ENCODE assay signal across 1 cellular context in the genomic region with DNA sequence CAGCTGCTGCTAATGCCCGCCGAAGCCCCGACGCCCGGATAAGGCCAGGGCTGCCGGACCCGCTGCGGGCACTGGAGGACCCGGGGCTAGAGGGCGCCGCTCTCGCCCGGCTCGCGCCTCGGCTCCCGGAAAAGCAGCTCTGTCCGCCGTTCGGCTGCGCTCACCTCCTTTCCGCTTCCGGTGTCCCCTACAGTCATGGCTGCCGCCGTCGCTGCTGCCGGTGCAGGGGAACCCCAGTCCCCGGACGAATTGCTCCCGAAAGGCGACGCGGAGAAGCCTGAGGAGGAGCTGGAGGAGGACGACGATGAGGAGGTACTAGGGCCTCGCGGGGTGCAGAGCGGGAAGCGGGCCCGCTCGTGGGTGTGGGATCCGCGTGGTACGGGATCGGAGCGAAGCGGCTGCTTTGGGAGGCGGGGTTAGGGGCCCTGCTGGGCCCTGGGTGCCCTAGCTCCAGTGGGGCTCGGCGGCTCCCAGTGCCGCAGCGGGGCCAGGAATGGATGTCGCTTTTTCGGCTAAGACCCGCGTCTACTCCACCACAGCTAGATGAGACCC.
TF ChIP-seq lines count a peak whose summit lies in the region.

Gene TOMM22 (plus strand): TSS at position 174 of the 552 bp plus-strand sequence. CDS start 22 bp downstream, at position 196.

TF ChIP-seq in HepG2, 621 proteins besides CTCF, POLR2A, EP300 and RAD21 (continued from another document and continues in another):
- TF ChIP-seq, protein P1, sequence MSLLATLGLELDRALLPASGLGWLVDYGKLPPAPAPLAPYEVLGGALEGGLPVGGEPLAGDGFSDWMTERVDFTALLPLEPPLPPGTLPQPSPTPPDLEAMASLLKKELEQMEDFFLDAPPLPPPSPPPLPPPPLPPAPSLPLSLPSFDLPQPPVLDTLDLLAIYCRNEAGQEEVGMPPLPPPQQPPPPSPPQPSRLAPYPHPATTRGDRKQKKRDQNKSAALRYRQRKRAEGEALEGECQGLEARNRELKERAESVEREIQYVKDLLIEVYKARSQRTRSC (CRISPR knock-in tag; IDR thresholded peaks at IDR 0.05; ENCODE audit: low read depth) = no peak
- TF ChIP-seq ATF7 (IDR thresholded peaks at IDR 0.05) (no peak), ATF7 (CRISPR knock-in tag; IDR thresholded peaks at IDR 0.05) (no peak), SATB2 (CRISPR knock-in tag; IDR thresholded peaks at IDR 0.05) (peak; percentile 94), ZNF639 (CRISPR knock-in tag; conservative IDR thresholded peaks at IDR 0.05) (peak; percentile 93), KAT7 (CRISPR knock-in tag; IDR thresholded peaks at IDR 0.05; ENCODE audit: borderline replicate concordance) (peak; percentile 99), CHD2 (IDR thresholded peaks at IDR 0.05; ENCODE audit: low read depth, low read length) (no peak), SNAPC2 (CRISPR knock-in tag; IDR thresholded peaks at IDR 0.05) (no peak), FOXA1 (IDR thresholded peaks at IDR 0.05) (no peak), FOXA1 (CRISPR knock-in tag; IDR thresholded peaks at IDR 0.05) (peak; percentile 38; the same call in 1 of the 2 replicates), SAFB2 (CRISPR knock-in tag; IDR thresholded peaks at IDR 0.05; ENCODE audit: borderline replicate concordance, low read depth) (0 out of 2 replicates have a peak, but pooled peaks have one; percentile 61), ZFP62 (CRISPR knock-in tag; IDR thresholded peaks at IDR 0.05) (0 out of 2 replicates have a peak, but pooled peaks have one; percentile 46), ZNF878 (CRISPR knock-in tag; IDR thresholded peaks at IDR 0.05) (peak; percentile 90), ZNF768 (CRISPR knock-in tag; IDR thresholded peaks at IDR 0.05) (peak; percentile 80), HDAC2 (CRISPR knock-in tag; IDR thresholded peaks at IDR 0.05) (peak; percentile 94), HNRNPH1 (optimal IDR thresholded peaks at IDR 0.05; ENCODE audit: low read depth, low read length) (no peak), ZNF670 (CRISPR knock-in tag; IDR thresholded peaks at IDR 0.05; ENCODE audit: borderline replicate concordance) (peak; percentile 57; the same call in 1 of the 2 replicates), ZSCAN21 (CRISPR knock-in tag; IDR thresholded peaks at IDR 0.05; ENCODE audit: borderline replicate concordance) (peak; percentile 84; the same call in 1 of the 2 replicates), MAFG (CRISPR knock-in tag; IDR thresholded peaks at IDR 0.05) (no peak), ZNF724P (CRISPR knock-in tag; IDR thresholded peaks at IDR 0.05; ENCODE audit: borderline replicate concordance) (no peak; the same call in 1 of the 2 replicates), SCMH1 (CRISPR knock-in tag; IDR thresholded peaks at IDR 0.05; ENCODE audit: borderline replicate concordance) (no peak), RFX1 (IDR thresholded peaks at IDR 0.05) (no peak), ZNF784 (CRISPR knock-in tag; IDR thresholded peaks at IDR 0.05; ENCODE audit: borderline replicate concordance) (peak; percentile 94; the same call in 1 of the 2 replicates), ZNF510 (CRISPR knock-in tag; IDR thresholded peaks at IDR 0.05; ENCODE audit: low read depth) (0 out of 2 replicates have a peak, but pooled peaks have one; percentile 68), ZNF660 (CRISPR knock-in tag; IDR thresholded peaks at IDR 0.05; ENCODE audit: borderline replicate concordance, low read depth) (no peak), NFIC (IDR thresholded peaks at IDR 0.05; ENCODE audit: low read length) (no peak), ZNF335 (CRISPR knock-in tag; IDR thresholded peaks at IDR 0.05) (peak; percentile 95), HDAC6 (IDR thresholded peaks at IDR 0.05; ENCODE audit: low read depth, low read length) (no peak), ZNF264 (CRISPR knock-in tag; IDR thresholded peaks at IDR 0.05) (peak; percentile 90), HCFC1 (IDR thresholded peaks at IDR 0.05; ENCODE audit: low read depth, low read length) (peak; percentile 76), POLR2AphosphoS2 (IDR thresholded peaks at IDR 0.05; ENCODE audit: low read depth, low read length) (no peak), ZKSCAN8 (CRISPR knock-in tag; IDR thresholded peaks at IDR 0.05; ENCODE audit: borderline replicate concordance) (peak; percentile 64; the same call in 1 of the 2 replicates), KLF16 (CRISPR knock-in tag; IDR thresholded peaks at IDR 0.05) (peak in 1 of 2 experiments; percentile 97; a peak in 2 of 4 replicates), ZNF318 (CRISPR knock-in tag; IDR thresholded peaks at IDR 0.05) (no peak)
- TF ChIP-seq, protein P2, sequence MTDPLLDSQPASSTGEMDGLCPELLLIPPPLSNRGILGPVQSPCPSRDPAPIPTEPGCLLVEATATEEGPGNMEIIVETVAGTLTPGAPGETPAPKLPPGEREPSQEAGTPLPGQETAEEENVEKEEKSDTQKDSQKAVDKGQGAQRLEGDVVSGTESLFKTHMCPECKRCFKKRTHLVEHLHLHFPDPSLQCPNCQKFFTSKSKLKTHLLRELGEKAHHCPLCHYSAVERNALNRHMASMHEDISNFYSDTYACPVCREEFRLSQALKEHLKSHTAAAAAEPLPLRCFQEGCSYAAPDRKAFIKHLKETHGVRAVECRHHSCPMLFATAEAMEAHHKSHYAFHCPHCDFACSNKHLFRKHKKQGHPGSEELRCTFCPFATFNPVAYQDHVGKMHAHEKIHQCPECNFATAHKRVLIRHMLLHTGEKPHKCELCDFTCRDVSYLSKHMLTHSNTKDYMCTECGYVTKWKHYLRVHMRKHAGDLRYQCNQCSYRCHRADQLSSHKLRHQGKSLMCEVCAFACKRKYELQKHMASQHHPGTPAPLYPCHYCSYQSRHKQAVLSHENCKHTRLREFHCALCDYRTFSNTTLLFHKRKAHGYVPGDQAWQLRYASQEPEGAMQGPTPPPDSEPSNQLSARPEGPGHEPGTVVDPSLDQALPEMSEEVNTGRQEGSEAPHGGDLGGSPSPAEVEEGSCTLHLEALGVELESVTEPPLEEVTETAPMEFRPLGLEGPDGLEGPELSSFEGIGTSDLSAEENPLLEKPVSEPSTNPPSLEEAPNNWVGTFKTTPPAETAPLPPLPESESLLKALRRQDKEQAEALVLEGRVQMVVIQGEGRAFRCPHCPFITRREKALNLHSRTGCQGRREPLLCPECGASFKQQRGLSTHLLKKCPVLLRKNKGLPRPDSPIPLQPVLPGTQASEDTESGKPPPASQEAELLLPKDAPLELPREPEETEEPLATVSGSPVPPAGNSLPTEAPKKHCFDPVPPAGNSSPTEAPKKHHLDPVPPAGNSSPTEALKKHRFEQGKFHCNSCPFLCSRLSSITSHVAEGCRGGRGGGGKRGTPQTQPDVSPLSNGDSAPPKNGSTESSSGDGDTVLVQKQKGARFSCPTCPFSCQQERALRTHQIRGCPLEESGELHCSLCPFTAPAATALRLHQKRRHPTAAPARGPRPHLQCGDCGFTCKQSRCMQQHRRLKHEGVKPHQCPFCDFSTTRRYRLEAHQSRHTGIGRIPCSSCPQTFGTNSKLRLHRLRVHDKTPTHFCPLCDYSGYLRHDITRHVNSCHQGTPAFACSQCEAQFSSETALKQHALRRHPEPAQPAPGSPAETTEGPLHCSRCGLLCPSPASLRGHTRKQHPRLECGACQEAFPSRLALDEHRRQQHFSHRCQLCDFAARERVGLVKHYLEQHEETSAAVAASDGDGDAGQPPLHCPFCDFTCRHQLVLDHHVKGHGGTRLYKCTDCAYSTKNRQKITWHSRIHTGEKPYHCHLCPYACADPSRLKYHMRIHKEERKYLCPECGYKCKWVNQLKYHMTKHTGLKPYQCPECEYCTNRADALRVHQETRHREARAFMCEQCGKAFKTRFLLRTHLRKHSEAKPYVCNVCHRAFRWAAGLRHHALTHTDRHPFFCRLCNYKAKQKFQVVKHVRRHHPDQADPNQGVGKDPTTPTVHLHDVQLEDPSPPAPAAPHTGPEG (CRISPR knock-in tag; IDR thresholded peaks at IDR 0.05) = peak; percentile 97
- TF ChIP-seq, protein P3, sequence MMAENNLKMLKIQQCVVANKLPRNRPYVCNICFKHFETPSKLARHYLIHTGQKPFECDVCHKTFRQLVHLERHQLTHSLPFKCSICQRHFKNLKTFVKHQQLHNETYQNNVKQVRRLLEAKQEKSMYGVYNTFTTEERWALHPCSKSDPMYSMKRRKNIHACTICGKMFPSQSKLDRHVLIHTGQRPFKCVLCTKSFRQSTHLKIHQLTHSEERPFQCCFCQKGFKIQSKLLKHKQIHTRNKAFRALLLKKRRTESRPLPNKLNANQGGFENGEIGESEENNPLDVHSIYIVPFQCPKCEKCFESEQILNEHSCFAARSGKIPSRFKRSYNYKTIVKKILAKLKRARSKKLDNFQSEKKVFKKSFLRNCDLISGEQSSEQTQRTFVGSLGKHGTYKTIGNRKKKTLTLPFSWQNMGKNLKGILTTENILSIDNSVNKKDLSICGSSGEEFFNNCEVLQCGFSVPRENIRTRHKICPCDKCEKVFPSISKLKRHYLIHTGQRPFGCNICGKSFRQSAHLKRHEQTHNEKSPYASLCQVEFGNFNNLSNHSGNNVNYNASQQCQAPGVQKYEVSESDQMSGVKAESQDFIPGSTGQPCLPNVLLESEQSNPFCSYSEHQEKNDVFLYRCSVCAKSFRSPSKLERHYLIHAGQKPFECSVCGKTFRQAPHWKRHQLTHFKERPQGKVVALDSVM (CRISPR knock-in tag; IDR thresholded peaks at IDR 0.05) = peak; percentile 55
- TF ChIP-seq, protein P4, sequence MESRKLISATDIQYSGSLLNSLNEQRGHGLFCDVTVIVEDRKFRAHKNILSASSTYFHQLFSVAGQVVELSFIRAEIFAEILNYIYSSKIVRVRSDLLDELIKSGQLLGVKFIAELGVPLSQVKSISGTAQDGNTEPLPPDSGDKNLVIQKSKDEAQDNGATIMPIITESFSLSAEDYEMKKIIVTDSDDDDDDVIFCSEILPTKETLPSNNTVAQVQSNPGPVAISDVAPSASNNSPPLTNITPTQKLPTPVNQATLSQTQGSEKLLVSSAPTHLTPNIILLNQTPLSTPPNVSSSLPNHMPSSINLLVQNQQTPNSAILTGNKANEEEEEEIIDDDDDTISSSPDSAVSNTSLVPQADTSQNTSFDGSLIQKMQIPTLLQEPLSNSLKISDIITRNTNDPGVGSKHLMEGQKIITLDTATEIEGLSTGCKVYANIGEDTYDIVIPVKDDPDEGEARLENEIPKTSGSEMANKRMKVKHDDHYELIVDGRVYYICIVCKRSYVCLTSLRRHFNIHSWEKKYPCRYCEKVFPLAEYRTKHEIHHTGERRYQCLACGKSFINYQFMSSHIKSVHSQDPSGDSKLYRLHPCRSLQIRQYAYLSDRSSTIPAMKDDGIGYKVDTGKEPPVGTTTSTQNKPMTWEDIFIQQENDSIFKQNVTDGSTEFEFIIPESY (CRISPR knock-in tag; IDR thresholded peaks at IDR 0.05) = peak; percentile 63; the same call in 1 of the 2 replicates
